In genomic region chr17:29176500-29177351, GRCh38 we compare ENCODE assay signal across 8 cellular contexts. TPM values are rescaled to one million over a fixed set of nuclear protein-coding genes. Genes with fewer than 3 reads are reported as not detected.
DNase-seq lines count a peak whose midpoint lies in the region; ATAC-seq, FAIRE-seq and TF ChIP-seq lines count a peak whose summit lies in the region.

No MANE protein-coding gene starts in this region.

- H3K4me1 ChIP-seq in gastroesophageal sphincter (peaks cover 0 to 58% (median 42%) of the 10 kb centered on the region in 3 donors), pancreas (peaks cover 24 to 39% (median 36%) of the 10 kb centered on the region in 3 donors), aorta (ENCODE audit: control insufficient read depth in 1 of 2, insufficient read depth in 2 of 2, low read length in 2 of 2) (no peaks in the 10 kb centered on the region)

- H3K27me3 ChIP-seq in gastroesophageal sphincter (no peaks in the 10 kb centered on the region), pancreas (no peaks in the 10 kb centered on the region), aorta (ENCODE audit: control insufficient read depth in 1 of 2, insufficient read depth in 2 of 2, low read length in 1 of 2) (no peaks in the 10 kb centered on the region)

- FAIRE-seq in GM12892 (lab: Jason Lieb, UNC) (peak; percentile 82), pancreas (lab: Jason Lieb, UNC) (no peak)

- H3K9me3 ChIP-seq in gastroesophageal sphincter, result no peaks in the 10 kb centered on the region
- H3K9me3 ChIP-seq in pancreas, result no peaks in the 10 kb centered on the region
- H3K9me3 ChIP-seq in aorta (ENCODE audit: control insufficient read depth, low read length), result no peaks in the 10 kb centered on the region

- TF ChIP-seq CTCF in gastroesophageal sphincter (IDR thresholded peaks at IDR 0.05) (peak in 3 of 4 experiments; percentile 1 to 25 (median 3)), pancreas (IDR thresholded peaks at IDR 0.05) (no peak)

- H3K27ac ChIP-seq in gastroesophageal sphincter, result peak overlapping the region; percentile 4 to 93 (median 90)
- peak overlapping the region; percentile 87 to 94 (median 90) for H3K27ac ChIP-seq in pancreas
- H3K27ac ChIP-seq in aorta (ENCODE audit: low read depth in 1 of 2, low read length in 2 of 2), result no peak overlapping the region

- WGBS in gastroesophageal sphincter (ENCODE audit: low coverage in 1 of 2), 2 donors, result 8 to 25% methylated on average over 2 to 8 of the region's 53 CpGs
- WGBS in pancreas, 2 donors, result 1% methylated on average over 35 to 53 of the region's 53 CpGs
- 3 to 5% methylated on average over 49 to 53 of the region's 53 CpGs for WGBS in aorta, 2 donors

- TF ChIP-seq POLR2A in GM12892 (IDR thresholded peaks at IDR 0.05; ENCODE audit: low read depth, low read length), result peak; percentile 51; the same call in 1 of the 2 replicates
- no peak for TF ChIP-seq POLR2A in gastroesophageal sphincter (IDR thresholded peaks at IDR 0.05)

- no peak for TF ChIP-seq EP300 in gastroesophageal sphincter (IDR thresholded peaks at IDR 0.05)

- intact Hi-C loops in pancreas (cut with DNase I) (no loop called here), aorta (cut with DNase I) (no loop called here)

- peak overlapping the region; percentile 35 to 66 for H3K4me3 ChIP-seq in gastroesophageal sphincter
- peak overlapping the region; percentile 26 to 50 (median 39) for H3K4me3 ChIP-seq in pancreas
- H3K4me3 ChIP-seq in aorta (ENCODE audit: low read length in 2 of 2), result peak overlapping the region; percentile 0 to 18

- H3K36me3 ChIP-seq in gastroesophageal sphincter, result no peaks in the 10 kb centered on the region
- no peaks in the 10 kb centered on the region for H3K36me3 ChIP-seq in pancreas
- no peaks in the 10 kb centered on the region for H3K36me3 ChIP-seq in aorta (ENCODE audit: control insufficient read depth in 1 of 2, insufficient read depth in 2 of 2, low read length in 1 of 2)

- ATAC-seq in gastroesophageal sphincter (peak; percentile 45), pancreas (peak; percentile 61 to 81 (median 70)), aorta (ENCODE audit: low FRiP score) (peak; percentile 36), HG03469 (IDR thresholded peaks at IDR 0.05; ENCODE audit: unreplicated experiment) (no peak)

- DNase-seq in GM12892 (ENCODE audit: insufficient read length) (peak; percentile 78), HuH-7.5 (ENCODE audit: low spot score) (peak; percentile 88), RPMI8226 (peak; percentile 90), pancreas (peak; percentile 87 to 97 (median 91)), aorta (peak in 1 of 2 donors; percentile 78)
- peak; percentile 87 for DNase-seq in activated effector memory CD4-positive, alpha-beta T cell treated with anti-CD3 and anti-CD28 coated beads, Interleukin-2, amount 50 U/mL, for 16 hours

RNA-seq across cellular contexts. Expression of gene MYO18A, which starts 3.5 kb away (rescaled TPM):
- 25.1 TPM for polyA plus RNA-seq in GM12892 (2012; ENCODE audit: missing spikeins)
- 10 to 100 TPM; 45.5 to 70.5 (median 56.5) TPM for total RNA-seq in gastroesophageal sphincter
- 10 to 100 TPM; 21.3 to 47.0 (median 28.9) TPM for total RNA-seq in pancreas
- polyA plus RNA-seq in pancreas, result 10 to 100 TPM; 48.2 to 85.3 TPM
- total RNA-seq in aorta, result 100 to 1,000 TPM; 102 to 116 TPM
- 100 to 1,000 TPM in 1 of 2 donors, 10 to 100 TPM in 1; 17.4 to 107 TPM for polyA plus RNA-seq in aorta

Comparison
In these comparisons a context has a peak if more than half of its experiments do, and no peak if none do; other contexts are left out.
1. H3K27ac ChIP-seq: peak in gastroesophageal sphincter (4 of 4) and pancreas (4 of 4); none in aorta (0 of 2).
2. CTCF ChIP-seq: peak in gastroesophageal sphincter (3 of 4); none in pancreas (0 of 4).
3. Peak in every context shown above with its lines, with median percentiles within 50 percentile points of each other: H3K4me3 ChIP-seq.